Comparison of ENCODE assay signal across 10 cellular contexts in the genomic region with DNA sequence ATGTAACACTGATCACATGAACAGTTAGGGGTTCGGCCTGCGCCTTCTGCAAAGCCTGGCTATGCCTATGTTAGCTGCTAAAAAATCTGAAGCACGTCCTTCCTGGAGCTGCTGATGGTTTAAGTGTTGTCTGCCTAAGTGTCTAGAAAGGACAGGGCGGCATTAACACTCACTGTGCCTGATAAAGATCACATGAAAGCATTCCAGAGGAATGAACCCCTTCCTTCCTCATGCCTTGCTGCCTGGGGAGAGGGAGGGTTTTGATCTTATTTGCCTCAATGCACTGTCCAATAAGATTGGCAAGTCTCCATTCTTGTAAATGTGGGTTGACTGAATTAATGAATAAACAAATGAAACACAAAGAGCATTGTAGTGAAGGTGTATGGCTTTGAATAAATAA. TPM values are rescaled to one million over a fixed set of nuclear protein-coding genes. Genes with fewer than 3 reads are reported as not detected.
A peak's percentile ranks its signal among the peaks of the same experiment; 100 is the strongest.
DNase-seq lines count a peak whose midpoint lies in the region; ATAC-seq and TF ChIP-seq lines count a peak whose summit lies in the region.
"Had no signal": no experiment of that assay in that cellular context is flagged by ENCODE, and none has a peak within 500 bp of the region (broad histone marks: within the 10 kb centered on the region; RNA-seq: fewer than 3 reads in every experiment).

No MANE protein-coding gene starts in this region.

- peaks cover 12% of the 10 kb centered on the region for H3K4me1 ChIP-seq in psoas muscle

- H3K27me3 ChIP-seq in psoas muscle (ENCODE audit: insufficient read depth in 3 of 3, low read length in 2 of 3), result peaks cover 0 to 2% (median 0%) of the 10 kb centered on the region in 3 donors

- no peak overlapping the region for H3K27ac ChIP-seq in RWPE1
- no peak overlapping the region for H3K27ac ChIP-seq in psoas muscle

- ATAC-seq in psoas muscle, result no peak
- ATAC-seq in GM18909 (IDR thresholded peaks at IDR 0.05; ENCODE audit: poor library complexity, unreplicated experiment), result no peak
- ATAC-seq in GM21390 (IDR thresholded peaks at IDR 0.05; ENCODE audit: unreplicated experiment), result no peak
- no peak for ATAC-seq in GM21447 (IDR thresholded peaks at IDR 0.05; ENCODE audit: unreplicated experiment)

- H3K4me3 ChIP-seq in fibroblast of villous mesenchyme (ENCODE audit: low read depth, low read length) (no peak overlapping the region), psoas muscle (peak overlapping the region; percentile 8)

- 51 to 70% (median 53%) methylated on average over 4 of the region's 4 CpGs for WGBS in psoas muscle, 3 donors

- TF ChIP-seq CTCF in RWPE1 (conservative IDR thresholded peaks at IDR 0.05; ENCODE audit: low read depth), result no peak
- no peak for TF ChIP-seq CTCF in fibroblast of villous mesenchyme (IDR thresholded peaks at IDR 0.05; ENCODE audit: insufficient read depth, low read depth, low read length)
- no peak for TF ChIP-seq CTCF in psoas muscle (IDR thresholded peaks at IDR 0.05)

- H3K36me3 ChIP-seq in psoas muscle (ENCODE audit: insufficient read depth in 1 of 2, low read depth in 1 of 2), result no peaks in the 10 kb centered on the region

- DNase-seq in EL (peak; percentile 93), RWPE1 (ENCODE audit: low spot score) (peak; percentile 17), fibroblast of villous mesenchyme (ENCODE audit: low read depth) (peak; percentile 71), psoas muscle (no peak), NCI-H524 treated with DMSO at 0.1 percent for 48 hours (lab: John Stamatoyannopoulos, UW) (no peak)
- DNase-seq: DMS 273 treated with DMSO at 0.1 percent for 48 hours, NCI-H524 had no signal

- H3K9me3 ChIP-seq in psoas muscle, result no peaks in the 10 kb centered on the region

- POLR2A ChIA-PET in RWPE1 (lab: Yijun Ruan, JAX; ENCODE audit: low non-redundant PET), result no interaction called here

- CTCF ChIA-PET in RWPE1 (lab: Yijun Ruan, JAX), result interaction anchor here (0.6 kb wide), 1 partner anchor 46 kb away, joined by 3 read pairs; no protein-coding TSS in a partner anchor

- intact Hi-C loops in psoas muscle (cut with DNase I), result no loop called here

RNA-seq across cellular contexts. Expression of a gene that starts 5.2 kb away (rescaled TPM):
- total RNA-seq in fibroblast of villous mesenchyme, result 14.7 and 22.2 TPM in 2 replicates
- total RNA-seq in psoas muscle, result 10 to 100 TPM; 14.8 to 39.5 (median 28.5) TPM
- polyA plus RNA-seq in psoas muscle, result 10 to 100 TPM; 13.8 to 26.3 (median 14.6) TPM

Comparison
In these comparisons a context has a peak if more than half of its experiments do, and no peak if none do; other contexts are left out.
1. DNase-seq: peak in EL (single experiment), RWPE1 (single experiment) and fibroblast of villous mesenchyme (single experiment); none in psoas muscle (0 of 2) and NCI-H524 treated with DMSO at 0.1 percent for 48 hours (single experiment).